Comparison of ENCODE assay signal across 1 cellular context in the genomic region with DNA sequence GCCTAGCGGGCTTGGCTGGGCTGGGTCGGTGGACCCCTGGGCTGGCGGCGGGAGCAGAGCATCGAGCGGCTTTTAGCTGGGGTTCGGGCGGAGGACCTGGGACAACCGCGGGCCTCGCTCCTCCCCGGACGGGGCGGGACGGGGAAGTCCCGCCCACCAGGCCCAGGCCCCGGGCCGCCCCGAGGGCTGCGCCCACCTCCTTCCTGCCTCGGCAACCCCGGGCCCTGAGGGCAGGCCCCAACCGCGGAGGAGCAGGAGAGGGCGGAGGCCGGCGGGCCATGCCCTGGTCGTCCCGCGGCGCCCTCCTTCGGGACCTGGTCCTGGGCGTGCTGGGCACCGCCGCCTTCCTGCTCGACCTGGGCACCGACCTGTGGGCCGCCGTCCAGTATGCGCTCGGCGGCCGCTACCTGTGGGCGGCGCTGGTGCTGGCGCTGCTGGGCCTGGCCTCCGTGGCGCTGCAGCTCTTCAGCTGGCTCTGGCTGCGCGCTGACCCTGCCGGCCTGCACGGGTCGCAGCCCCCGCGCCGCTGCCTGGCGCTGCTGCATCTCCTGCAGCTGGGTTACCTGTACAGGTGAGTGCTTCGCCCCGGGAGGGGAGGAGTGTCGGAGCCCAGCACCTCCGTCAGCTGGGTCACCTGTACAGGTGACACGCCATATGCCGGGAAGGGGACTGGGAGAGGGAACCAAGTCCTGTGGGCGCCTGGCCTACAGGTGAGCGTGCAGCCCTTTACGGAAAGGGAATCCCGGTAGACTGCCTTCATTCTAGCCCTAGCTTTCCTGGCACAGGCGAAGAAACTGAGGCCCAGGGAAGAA.
TF ChIP-seq lines count a peak whose summit lies in the region.

A gene with protein sequence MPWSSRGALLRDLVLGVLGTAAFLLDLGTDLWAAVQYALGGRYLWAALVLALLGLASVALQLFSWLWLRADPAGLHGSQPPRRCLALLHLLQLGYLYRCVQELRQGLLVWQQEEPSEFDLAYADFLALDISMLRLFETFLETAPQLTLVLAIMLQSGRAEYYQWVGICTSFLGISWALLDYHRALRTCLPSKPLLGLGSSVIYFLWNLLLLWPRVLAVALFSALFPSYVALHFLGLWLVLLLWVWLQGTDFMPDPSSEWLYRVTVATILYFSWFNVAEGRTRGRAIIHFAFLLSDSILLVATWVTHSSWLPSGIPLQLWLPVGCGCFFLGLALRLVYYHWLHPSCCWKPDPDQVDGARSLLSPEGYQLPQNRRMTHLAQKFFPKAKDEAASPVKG (plus strand): TSS at position 182 of the 812 bp plus-strand sequence. CDS start 97 bp downstream, at position 279.

TF ChIP-seq in HepG2, 621 proteins besides CTCF, POLR2A, EP300 and RAD21 (continued from another document and continues in another):
- TF ChIP-seq, protein P1, sequence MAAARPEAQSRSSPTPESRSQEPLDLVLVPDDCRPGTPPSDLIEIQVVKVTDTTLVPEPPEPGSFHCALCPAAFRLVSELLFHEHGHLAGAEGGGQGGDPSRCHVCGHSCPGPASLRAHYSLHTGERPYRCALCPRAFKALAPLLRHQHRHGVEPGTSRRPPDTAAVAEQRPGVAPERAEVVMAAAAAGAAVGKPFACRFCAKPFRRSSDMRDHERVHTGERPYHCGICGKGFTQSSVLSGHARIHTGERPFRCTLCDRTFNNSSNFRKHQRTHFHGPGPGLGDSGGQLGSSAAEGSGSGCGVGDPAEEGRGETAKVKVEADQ (CRISPR knock-in tag; IDR thresholded peaks at IDR 0.05; ENCODE audit: borderline replicate concordance), result no peak
- no peak for TF ChIP-seq ZNF329 (CRISPR knock-in tag; IDR thresholded peaks at IDR 0.05; ENCODE audit: low read depth)
- no peak for TF ChIP-seq PITX1 (CRISPR knock-in tag; IDR thresholded peaks at IDR 0.05)
- no peak for TF ChIP-seq AGO1 (IDR thresholded peaks at IDR 0.05; ENCODE audit: low read depth, low read length, poor library complexity, severe bottlenecking)
- TF ChIP-seq KMT2A (CRISPR knock-in tag; IDR thresholded peaks at IDR 0.05), result no peak
- no peak for TF ChIP-seq CREM (IDR thresholded peaks at IDR 0.05)
- TF ChIP-seq CREM (CRISPR knock-in tag; IDR thresholded peaks at IDR 0.05), result no peak
- no peak for TF ChIP-seq HNRNPUL1 (IDR thresholded peaks at IDR 0.05; ENCODE audit: low read depth, low read length)
- no peak for TF ChIP-seq SMC3 (IDR thresholded peaks at IDR 0.05; ENCODE audit: low read length)
- 0 out of 2 replicates have a peak, but pooled peaks have one; percentile 40 for TF ChIP-seq KLF12 (CRISPR knock-in tag; IDR thresholded peaks at IDR 0.05; ENCODE audit: borderline replicate concordance)
- 0 out of 2 replicates have a peak, but pooled peaks have one; percentile 30 for TF ChIP-seq HOXD1 (CRISPR knock-in tag; IDR thresholded peaks at IDR 0.05)
- no peak for TF ChIP-seq NFE2L2 (IDR thresholded peaks at IDR 0.05; ENCODE audit: low read length)
- TF ChIP-seq, protein P2, sequence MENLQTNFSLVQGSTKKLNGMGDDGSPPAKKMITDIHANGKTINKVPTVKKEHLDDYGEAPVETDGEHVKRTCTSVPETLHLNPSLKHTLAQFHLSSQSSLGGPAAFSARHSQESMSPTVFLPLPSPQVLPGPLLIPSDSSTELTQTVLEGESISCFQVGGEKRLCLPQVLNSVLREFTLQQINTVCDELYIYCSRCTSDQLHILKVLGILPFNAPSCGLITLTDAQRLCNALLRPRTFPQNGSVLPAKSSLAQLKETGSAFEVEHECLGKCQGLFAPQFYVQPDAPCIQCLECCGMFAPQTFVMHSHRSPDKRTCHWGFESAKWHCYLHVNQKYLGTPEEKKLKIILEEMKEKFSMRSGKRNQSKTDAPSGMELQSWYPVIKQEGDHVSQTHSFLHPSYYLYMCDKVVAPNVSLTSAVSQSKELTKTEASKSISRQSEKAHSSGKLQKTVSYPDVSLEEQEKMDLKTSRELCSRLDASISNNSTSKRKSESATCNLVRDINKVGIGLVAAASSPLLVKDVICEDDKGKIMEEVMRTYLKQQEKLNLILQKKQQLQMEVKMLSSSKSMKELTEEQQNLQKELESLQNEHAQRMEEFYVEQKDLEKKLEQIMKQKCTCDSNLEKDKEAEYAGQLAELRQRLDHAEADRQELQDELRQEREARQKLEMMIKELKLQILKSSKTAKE (CRISPR knock-in tag; IDR thresholded peaks at IDR 0.05; ENCODE audit: borderline replicate concordance), result no peak
- TF ChIP-seq FOXJ3 (CRISPR knock-in tag; IDR thresholded peaks at IDR 0.05; ENCODE audit: borderline replicate concordance), result no peak
- TF ChIP-seq ZBTB8A (CRISPR knock-in tag; IDR thresholded peaks at IDR 0.05; ENCODE audit: borderline replicate concordance, low read depth), result no peak
- TF ChIP-seq, protein P3, sequence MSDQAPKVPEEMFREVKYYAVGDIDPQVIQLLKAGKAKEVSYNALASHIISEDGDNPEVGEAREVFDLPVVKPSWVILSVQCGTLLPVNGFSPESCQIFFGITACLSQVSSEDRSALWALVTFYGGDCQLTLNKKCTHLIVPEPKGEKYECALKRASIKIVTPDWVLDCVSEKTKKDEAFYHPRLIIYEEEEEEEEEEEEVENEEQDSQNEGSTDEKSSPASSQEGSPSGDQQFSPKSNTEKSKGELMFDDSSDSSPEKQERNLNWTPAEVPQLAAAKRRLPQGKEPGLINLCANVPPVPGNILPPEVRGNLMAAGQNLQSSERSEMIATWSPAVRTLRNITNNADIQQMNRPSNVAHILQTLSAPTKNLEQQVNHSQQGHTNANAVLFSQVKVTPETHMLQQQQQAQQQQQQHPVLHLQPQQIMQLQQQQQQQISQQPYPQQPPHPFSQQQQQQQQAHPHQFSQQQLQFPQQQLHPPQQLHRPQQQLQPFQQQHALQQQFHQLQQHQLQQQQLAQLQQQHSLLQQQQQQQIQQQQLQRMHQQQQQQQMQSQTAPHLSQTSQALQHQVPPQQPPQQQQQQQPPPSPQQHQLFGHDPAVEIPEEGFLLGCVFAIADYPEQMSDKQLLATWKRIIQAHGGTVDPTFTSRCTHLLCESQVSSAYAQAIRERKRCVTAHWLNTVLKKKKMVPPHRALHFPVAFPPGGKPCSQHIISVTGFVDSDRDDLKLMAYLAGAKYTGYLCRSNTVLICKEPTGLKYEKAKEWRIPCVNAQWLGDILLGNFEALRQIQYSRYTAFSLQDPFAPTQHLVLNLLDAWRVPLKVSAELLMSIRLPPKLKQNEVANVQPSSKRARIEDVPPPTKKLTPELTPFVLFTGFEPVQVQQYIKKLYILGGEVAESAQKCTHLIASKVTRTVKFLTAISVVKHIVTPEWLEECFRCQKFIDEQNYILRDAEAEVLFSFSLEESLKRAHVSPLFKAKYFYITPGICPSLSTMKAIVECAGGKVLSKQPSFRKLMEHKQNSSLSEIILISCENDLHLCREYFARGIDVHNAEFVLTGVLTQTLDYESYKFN (CRISPR knock-in tag; conservative IDR thresholded peaks at IDR 0.05), result no peak
- TF ChIP-seq TBX3 (IDR thresholded peaks at IDR 0.05; ENCODE audit: borderline replicate concordance), result no peak
- TF ChIP-seq ELF1 (CRISPR knock-in tag; IDR thresholded peaks at IDR 0.05), result no peak
- no peak for TF ChIP-seq MZF1 (CRISPR knock-in tag; IDR thresholded peaks at IDR 0.05; ENCODE audit: borderline replicate concordance)
- no peak for TF ChIP-seq THYN1 (CRISPR knock-in tag; IDR thresholded peaks at IDR 0.05; ENCODE audit: borderline replicate concordance, low read depth)
- TF ChIP-seq, protein P4, sequence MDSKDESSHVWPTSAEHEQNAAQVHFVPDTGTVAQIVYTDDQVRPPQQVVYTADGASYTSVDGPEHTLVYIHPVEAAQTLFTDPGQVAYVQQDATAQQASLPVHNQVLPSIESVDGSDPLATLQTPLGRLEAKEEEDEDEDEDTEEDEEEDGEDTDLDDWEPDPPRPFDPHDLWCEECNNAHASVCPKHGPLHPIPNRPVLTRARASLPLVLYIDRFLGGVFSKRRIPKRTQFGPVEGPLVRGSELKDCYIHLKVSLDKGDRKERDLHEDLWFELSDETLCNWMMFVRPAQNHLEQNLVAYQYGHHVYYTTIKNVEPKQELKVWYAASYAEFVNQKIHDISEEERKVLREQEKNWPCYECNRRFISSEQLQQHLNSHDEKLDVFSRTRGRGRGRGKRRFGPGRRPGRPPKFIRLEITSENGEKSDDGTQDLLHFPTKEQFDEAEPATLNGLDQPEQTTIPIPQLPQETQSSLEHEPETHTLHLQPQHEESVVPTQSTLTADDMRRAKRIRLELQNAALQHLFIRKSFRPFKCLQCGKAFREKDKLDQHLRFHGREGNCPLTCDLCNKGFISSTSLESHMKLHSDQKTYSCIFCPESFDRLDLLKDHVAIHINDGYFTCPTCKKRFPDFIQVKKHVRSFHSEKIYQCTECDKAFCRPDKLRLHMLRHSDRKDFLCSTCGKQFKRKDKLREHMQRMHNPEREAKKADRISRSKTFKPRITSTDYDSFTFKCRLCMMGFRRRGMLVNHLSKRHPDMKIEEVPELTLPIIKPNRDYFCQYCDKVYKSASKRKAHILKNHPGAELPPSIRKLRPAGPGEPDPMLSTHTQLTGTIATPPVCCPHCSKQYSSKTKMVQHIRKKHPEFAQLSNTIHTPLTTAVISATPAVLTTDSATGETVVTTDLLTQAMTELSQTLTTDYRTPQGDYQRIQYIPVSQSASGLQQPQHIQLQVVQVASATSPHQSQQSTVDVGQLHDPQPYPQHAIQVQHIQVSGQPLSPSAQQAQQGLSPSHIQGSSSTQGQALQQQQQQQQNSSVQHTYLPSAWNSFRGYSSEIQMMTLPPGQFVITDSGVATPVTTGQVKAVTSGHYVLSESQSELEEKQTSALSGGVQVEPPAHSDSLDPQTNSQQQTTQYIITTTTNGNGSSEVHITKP (CRISPR knock-in tag; IDR thresholded peaks at IDR 0.05; ENCODE audit: low read depth), result no peak
- no peak for TF ChIP-seq KMT2B (CRISPR knock-in tag; IDR thresholded peaks at IDR 0.05)
- TF ChIP-seq, protein P5, sequence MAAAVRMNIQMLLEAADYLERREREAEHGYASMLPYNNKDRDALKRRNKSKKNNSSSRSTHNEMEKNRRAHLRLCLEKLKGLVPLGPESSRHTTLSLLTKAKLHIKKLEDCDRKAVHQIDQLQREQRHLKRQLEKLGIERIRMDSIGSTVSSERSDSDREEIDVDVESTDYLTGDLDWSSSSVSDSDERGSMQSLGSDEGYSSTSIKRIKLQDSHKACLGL (CRISPR knock-in tag; IDR thresholded peaks at IDR 0.05), result no peak
- no peak for TF ChIP-seq EZH2 (conservative IDR thresholded peaks at IDR 0.05; ENCODE audit: low read depth, low read length)
- no peak for TF ChIP-seq ZNF333 (CRISPR knock-in tag; IDR thresholded peaks at IDR 0.05; ENCODE audit: borderline replicate concordance)
- peak; percentile 99 for TF ChIP-seq ZNF777 (CRISPR knock-in tag; IDR thresholded peaks at IDR 0.05)
- peak; percentile 69 for TF ChIP-seq POLR2G (IDR thresholded peaks at IDR 0.05; ENCODE audit: low read depth, low read length)
- no peak for TF ChIP-seq SOX13 (IDR thresholded peaks at IDR 0.05)
- no peak for TF ChIP-seq SOX13 (CRISPR knock-in tag; conservative IDR thresholded peaks at IDR 0.05 in 1 of 2, IDR thresholded peaks at IDR 0.05 in 1 of 2)
- TF ChIP-seq, protein P6, sequence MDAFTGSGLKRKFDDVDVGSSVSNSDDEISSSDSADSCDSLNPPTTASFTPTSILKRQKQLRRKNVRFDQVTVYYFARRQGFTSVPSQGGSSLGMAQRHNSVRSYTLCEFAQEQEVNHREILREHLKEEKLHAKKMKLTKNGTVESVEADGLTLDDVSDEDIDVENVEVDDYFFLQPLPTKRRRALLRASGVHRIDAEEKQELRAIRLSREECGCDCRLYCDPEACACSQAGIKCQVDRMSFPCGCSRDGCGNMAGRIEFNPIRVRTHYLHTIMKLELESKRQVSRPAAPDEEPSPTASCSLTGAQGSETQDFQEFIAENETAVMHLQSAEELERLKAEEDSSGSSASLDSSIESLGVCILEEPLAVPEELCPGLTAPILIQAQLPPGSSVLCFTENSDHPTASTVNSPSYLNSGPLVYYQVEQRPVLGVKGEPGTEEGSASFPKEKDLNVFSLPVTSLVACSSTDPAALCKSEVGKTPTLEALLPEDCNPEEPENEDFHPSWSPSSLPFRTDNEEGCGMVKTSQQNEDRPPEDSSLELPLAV (CRISPR knock-in tag; conservative IDR thresholded peaks at IDR 0.05; ENCODE audit: low read depth), result no peak
- no peak for TF ChIP-seq ELF4 (CRISPR knock-in tag; IDR thresholded peaks at IDR 0.05; ENCODE audit: borderline replicate concordance)
- 0 out of 2 replicates have a peak, but pooled peaks have one; percentile 58 for TF ChIP-seq ZMAT3 (CRISPR knock-in tag; conservative IDR thresholded peaks at IDR 0.05)
- TF ChIP-seq HNF4G (IDR thresholded peaks at IDR 0.05; ENCODE audit: borderline replicate concordance, low read depth, low read length), result no peak; the same call in 1 of the 2 replicates
- no peak for TF ChIP-seq HNF4G (CRISPR knock-in tag; IDR thresholded peaks at IDR 0.05; ENCODE audit: borderline replicate concordance, low read depth)
- TF ChIP-seq, protein P7, sequence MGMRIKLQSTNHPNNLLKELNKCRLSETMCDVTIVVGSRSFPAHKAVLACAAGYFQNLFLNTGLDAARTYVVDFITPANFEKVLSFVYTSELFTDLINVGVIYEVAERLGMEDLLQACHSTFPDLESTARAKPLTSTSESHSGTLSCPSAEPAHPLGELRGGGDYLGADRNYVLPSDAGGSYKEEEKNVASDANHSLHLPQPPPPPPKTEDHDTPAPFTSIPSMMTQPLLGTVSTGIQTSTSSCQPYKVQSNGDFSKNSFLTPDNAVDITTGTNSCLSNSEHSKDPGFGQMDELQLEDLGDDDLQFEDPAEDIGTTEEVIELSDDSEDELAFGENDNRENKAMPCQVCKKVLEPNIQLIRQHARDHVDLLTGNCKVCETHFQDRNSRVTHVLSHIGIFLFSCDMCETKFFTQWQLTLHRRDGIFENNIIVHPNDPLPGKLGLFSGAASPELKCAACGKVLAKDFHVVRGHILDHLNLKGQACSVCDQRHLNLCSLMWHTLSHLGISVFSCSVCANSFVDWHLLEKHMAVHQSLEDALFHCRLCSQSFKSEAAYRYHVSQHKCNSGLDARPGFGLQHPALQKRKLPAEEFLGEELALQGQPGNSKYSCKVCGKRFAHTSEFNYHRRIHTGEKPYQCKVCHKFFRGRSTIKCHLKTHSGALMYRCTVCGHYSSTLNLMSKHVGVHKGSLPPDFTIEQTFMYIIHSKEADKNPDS (CRISPR knock-in tag; IDR thresholded peaks at IDR 0.05), result 0 out of 2 replicates have a peak, but pooled peaks have one; percentile 24
- no peak for TF ChIP-seq RAD51 (IDR thresholded peaks at IDR 0.05; ENCODE audit: borderline replicate concordance)
- no peak for TF ChIP-seq PPARG (CRISPR knock-in tag; conservative IDR thresholded peaks at IDR 0.05)
